In the genomic region with DNA sequence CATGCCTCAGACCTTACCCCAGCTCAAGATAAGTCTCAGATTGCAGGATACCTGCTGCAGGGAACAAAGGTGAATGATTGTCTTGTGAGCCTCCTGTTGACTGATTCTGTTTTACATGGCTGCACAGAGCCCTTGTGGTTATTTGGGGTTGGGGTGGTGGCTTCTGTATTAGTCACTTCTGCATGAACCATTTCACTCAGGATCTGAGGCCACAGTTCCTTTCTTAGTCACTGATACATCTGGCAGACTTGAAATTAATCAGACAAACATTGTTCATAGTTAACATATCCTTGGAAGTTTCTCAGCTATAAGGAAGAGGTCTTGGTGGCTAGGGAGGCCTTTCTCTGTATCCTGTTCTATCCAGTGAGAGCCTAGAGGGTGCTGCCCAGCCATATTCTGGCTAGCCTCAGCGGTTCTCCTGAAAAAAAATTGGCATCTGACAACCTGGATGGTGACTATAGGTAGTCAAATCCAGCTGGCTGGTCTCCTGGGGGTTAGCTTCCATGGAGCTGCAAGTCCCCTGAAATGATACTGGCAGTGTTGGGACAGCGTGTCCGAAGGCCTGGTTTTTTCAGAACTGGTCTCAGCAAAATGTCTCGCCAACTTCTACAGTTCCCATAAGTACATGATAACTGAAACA, we compare ENCODE assay signal across 8 cellular contexts. TPM values are rescaled to one million over a fixed set of nuclear protein-coding genes. Genes with fewer than 3 reads are reported as not detected.
DNase-seq lines count a peak whose midpoint lies in the region; ATAC-seq lines count a peak whose summit lies in the region.

No MANE protein-coding gene starts in this region.

- peak; percentile 94 for ATAC-seq in GM18498 (IDR thresholded peaks at IDR 0.05; ENCODE audit: unreplicated experiment)
- peak; percentile 97 for ATAC-seq in GM21619 (IDR thresholded peaks at IDR 0.05; ENCODE audit: unreplicated experiment)

- DNase-seq in M059J (ENCODE audit: low read depth) (peak; percentile 88), fibroblast of peridontal ligament (ENCODE audit: extremely low read depth) (peak; percentile 83), mucosa of gallbladder (ENCODE audit: low spot score) (no peak), NCI-H345 (lab: John Stamatoyannopoulos, UW) (no peak), HT-29 (ENCODE audit: low spot score) (no peak), COLO829 (ENCODE audit: low spot score) (no peak)

RNA-seq across cellular contexts. Expression of gene PLK1, which starts 8.4 kb away (rescaled TPM):
- total RNA-seq in M059J (2014; rRNA removed; shearing (Covaris generic)): 69.5 and 98.8 TPM in 2 replicates
- total RNA-seq in mucosa of gallbladder: 4.2 TPM
- 90.6 and 99.6 TPM in 2 replicates for total RNA-seq in HT-29 (2014; rRNA removed; shearing (Covaris generic))

RNA-seq across cellular contexts. Expression of gene DCTN5, which starts 29.0 kb away (rescaled TPM):
- total RNA-seq in M059J (2014; rRNA removed; shearing (Covaris generic)): 63.4 and 116 TPM in 2 replicates
- 60.8 TPM for total RNA-seq in mucosa of gallbladder
- 38.5 and 51.3 TPM in 2 replicates for total RNA-seq in HT-29 (2014; rRNA removed; shearing (Covaris generic))

RNA-seq across cellular contexts. Expression of gene PALB2, which starts 29.1 kb away (rescaled TPM):
- total RNA-seq in M059J (2014; rRNA removed; shearing (Covaris generic)): 14.4 and 16.1 TPM in 2 replicates
- 11.3 TPM for total RNA-seq in mucosa of gallbladder
- total RNA-seq in HT-29 (2014; rRNA removed; shearing (Covaris generic)): 7.0 and 7.9 TPM in 2 replicates

RNA-seq across cellular contexts. Expression of gene ERN2, which starts 42.8 kb away (rescaled TPM):
- not detected in 2 replicates for total RNA-seq in M059J (2014; rRNA removed; shearing (Covaris generic))
- 197 TPM for total RNA-seq in mucosa of gallbladder
- 24.2 and 42.9 TPM in 2 replicates for total RNA-seq in HT-29 (2014; rRNA removed; shearing (Covaris generic))

Comparison
In these comparisons a context has a peak if more than half of its experiments do, and no peak if none do; other contexts are left out.
1. DNase-seq: peak in M059J (single experiment) and fibroblast of peridontal ligament (single experiment); none in mucosa of gallbladder (single experiment), NCI-H345 (single experiment), HT-29 (single experiment) and COLO829 (single experiment).
2. RNA of gene PLK1, which starts 8.4 kb away (total RNA-seq): 90.6 to 99.6 TPM in HT-29 and 69.5 to 98.8 TPM in M059J; 4.2 TPM in mucosa of gallbladder (single experiment); every median in the first group is over 10 times any median in the second.